ENCODE assay signal across 11 cellular contexts in the genomic region with DNA sequence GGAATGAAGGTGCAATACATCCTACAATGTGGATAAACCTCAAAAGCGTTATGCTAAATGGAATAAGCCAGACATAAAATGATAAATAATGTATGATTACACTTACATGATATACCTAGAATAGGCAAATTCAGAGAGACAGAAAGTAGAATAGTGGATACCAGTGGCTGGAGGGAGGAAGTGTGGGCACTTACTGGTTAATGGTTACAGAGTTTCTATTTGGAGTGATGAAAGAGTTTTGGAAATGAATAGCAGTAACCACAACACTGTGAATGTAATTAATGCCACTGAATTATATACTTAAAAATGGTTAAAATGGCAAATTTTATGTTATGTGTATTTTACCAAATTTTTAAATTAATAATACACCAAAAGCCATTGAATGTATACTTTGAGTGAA.
"Had no signal": no experiment of that assay in that cellular context is flagged by ENCODE, and none has a peak within 500 bp of the region (broad histone marks: within the 10 kb centered on the region; RNA-seq: fewer than 3 reads in every experiment).

No MANE protein-coding gene starts in this region.

- ATAC-seq: activated naive CD8-positive, alpha-beta T cell treated with anti-CD3 and anti-CD28 coated beads, Interleukin-2, amount 50 U/mL, for 24 hours; left lobe of liver; sciatic nerve had no signal

- DNase-seq: activated CD4-positive, alpha-beta T cell treated with anti-CD3 and anti-CD28 coated beads for 1 hour; activated CD4-positive, alpha-beta T cell treated with anti-CD3 and anti-CD28 coated beads, Interleukin-2, amount 50 U/mL, for 4 hours; activated naive CD4-positive, alpha-beta T cell treated with anti-CD3 and anti-CD28 coated beads for 36 hours; activated naive CD8-positive, alpha-beta T cell treated with anti-CD3 and anti-CD28 coated beads, Interleukin-2, amount 50 U/mL, for 24 hours; activated T-cell treated with anti-CD3 and anti-CD28 coated beads, Interleukin-2, amount 50 U/mL, for 1 hour; aorta; cortex of kidney; effector CD4-positive, alpha-beta T cell; islet precursor cell had no signal
